ENCODE assay signal across 23 cellular contexts in genomic region chr16:7436306-7436705, GRCh38.
"Had no signal": no experiment of that assay in that cellular context is flagged by ENCODE, and none has a peak within 500 bp of the region (broad histone marks: within the 10 kb centered on the region; RNA-seq: fewer than 3 reads in every experiment).

No MANE protein-coding gene starts in this region.

- FAIRE-seq: small intestine, urothelium cell line had no signal

- H3K4me3 ChIP-seq: heart right ventricle, hepatocyte, left ventricle myocardium inferior, neural progenitor cell, sigmoid colon, spleen, suprapubic skin, thoracic aorta, tibial artery, upper lobe of right lung had no signal

- H3K4me1 ChIP-seq: heart right ventricle, parathyroid adenoma, sigmoid colon, spleen, suprapubic skin, tibial artery, upper lobe of right lung had no signal

- DNase-seq: heart right ventricle; islet precursor cell; left ventricle myocardium inferior; naive thymus-derived CD8-positive, alpha-beta T cell; occipital lobe; retina; right cardiac atrium; sigmoid colon; small intestine; spleen; stimulated activated CD4-positive, alpha-beta T cell treated with anti-CD3 and anti-CD28 coated beads, Interleukin-4, amount 100 ng/mL, for 24 hours; stimulated activated naive CD4-positive, alpha-beta T cell; tibial artery; trophoblast cell; upper lobe of right lung had no signal

- ATAC-seq: heart right ventricle; naive thymus-derived CD8-positive, alpha-beta T cell; right cardiac atrium; stimulated activated effector memory CD8-positive, alpha-beta T cell treated with anti-CD3 and anti-CD28 coated beads, Interleukin-12 subunit alpha, Interleukin-12 subunit beta, amount 100 ng/mL, for 72 hours; upper lobe of right lung had no signal

- H3K9me3 ChIP-seq: heart right ventricle, left ventricle myocardium inferior, neutrophil, suprapubic skin, thoracic aorta, upper lobe of right lung had no signal

- H3K4me2 ChIP-seq: hepatocyte, neural progenitor cell had no signal

- H3K36me3 ChIP-seq: heart right ventricle, left ventricle myocardium inferior, neural progenitor cell, neutrophil, sigmoid colon, spleen, suprapubic skin, thoracic aorta, tibial artery, upper lobe of right lung had no signal

- H3K79me2 ChIP-seq: hepatocyte, parathyroid adenoma had no signal

- H3K9ac ChIP-seq: neural progenitor cell, parathyroid adenoma had no signal

- H3K27ac ChIP-seq: heart right ventricle, hepatocyte, left ventricle myocardium inferior, neural progenitor cell, neutrophil, parathyroid adenoma, sigmoid colon, spleen, suprapubic skin, thoracic aorta, tibial artery, upper lobe of right lung had no signal

- H3K27me3 ChIP-seq: heart right ventricle, hepatocyte, neural progenitor cell, neutrophil, sigmoid colon, spleen, suprapubic skin, tibial artery, upper lobe of right lung had no signal

- H2AFZ ChIP-seq: hepatocyte, neural progenitor cell, parathyroid adenoma had no signal
